ENCODE assay signal across 21 cellular contexts in genomic region chr9:8223861-8224260, GRCh38.
A peak's percentile ranks its signal among the peaks of the same experiment; 100 is the strongest.
DNase-seq lines count a peak whose midpoint lies in the region; ATAC-seq, FAIRE-seq and TF ChIP-seq lines count a peak whose summit lies in the region.
"Had no signal": no experiment of that assay in that cellular context is flagged by ENCODE, and none has a peak within 500 bp of the region (broad histone marks: within the 10 kb centered on the region; RNA-seq: fewer than 3 reads in every experiment).

No MANE protein-coding gene starts in this region.

- BruUV-seq in HepG2 (replicated peaks; lab: Mats Ljungman, UMichigan), result no TSS peak

- intact Hi-C loops in left colon (cut with DNase I, micrococcal nuclease), result no loop called here
- intact Hi-C loops in posterior vena cava (cut with DNase I), result no loop called here
- intact Hi-C loops in HepG2 (cut with micrococcal nuclease; ENCODE audit: unreplicated experiment), result no loop called here

- H3K79me2 ChIP-seq in SK-N-SH (ENCODE audit: insufficient read depth) (no peaks in the 10 kb centered on the region), neural progenitor cell (ENCODE audit: low read depth) (no peaks in the 10 kb centered on the region), HepG2 (ENCODE audit: insufficient read depth, low read length) (no peaks in the 10 kb centered on the region)

- POLR2A ChIA-PET in SK-N-SH (lab: Yijun Ruan, JAX), result no interaction called here
- POLR2A ChIA-PET in HepG2 (lab: Yijun Ruan, JAX), result no interaction called here

- peaks cover 2% of the 10 kb centered on the region for H3K27me3 Mint-ChIP-seq in neural progenitor cell (ENCODE audit: insufficient read depth, low read depth)
- H3K27me3 Mint-ChIP-seq: IgD-negative memory B cell had no signal

- no peaks in the 10 kb centered on the region for H3K4me1 ChIP-seq in SK-N-SH (ENCODE audit: control insufficient read depth in 1 of 2, insufficient read depth in 2 of 2, low read depth in 1 of 2, low read length in 1 of 2)
- H3K4me1 ChIP-seq in neural progenitor cell, result no peaks in the 10 kb centered on the region
- no peaks in the 10 kb centered on the region for H3K4me1 ChIP-seq in HepG2 (ENCODE audit: insufficient read depth, low read length)
- H3K4me1 ChIP-seq: BE2C had no signal

- no peak for TF ChIP-seq POLR2A in HepG2 (IDR thresholded peaks at IDR 0.05; ENCODE audit: insufficient read depth in 1 of 2, low read depth in 2 of 2, low read length in 2 of 2)

- no peaks in the 10 kb centered on the region for H3K36me3 Mint-ChIP-seq in neural progenitor cell
- H3K36me3 Mint-ChIP-seq: CD4-positive, CD25-positive, alpha-beta regulatory T cell; IgD-negative memory B cell had no signal

- H3K4me2 ChIP-seq in SK-N-SH (no peak overlapping the region), neural progenitor cell (no peak overlapping the region), HepG2 (ENCODE audit: low read depth, low read length) (no peak overlapping the region)
- H3K4me2 ChIP-seq: GM23338 had no signal

- no peaks in the 10 kb centered on the region for H3K36me3 ChIP-seq in SK-N-SH (replicated peaks in 1 of 2; ENCODE audit: control insufficient read depth in 1 of 2, insufficient read depth in 2 of 2, low read length in 1 of 2)
- no peaks in the 10 kb centered on the region for H3K36me3 ChIP-seq in neural progenitor cell
- no peaks in the 10 kb centered on the region for H3K36me3 ChIP-seq in HepG2 (replicated peaks in 1 of 2; ENCODE audit: control insufficient read depth in 1 of 2, insufficient read depth in 2 of 2, low read length in 2 of 2)
- H3K36me3 ChIP-seq: BE2C had no signal

- H4K20me1 ChIP-seq in SK-N-SH (ENCODE audit: insufficient read depth) (no peaks in the 10 kb centered on the region), neural progenitor cell (ENCODE audit: low read depth) (no peaks in the 10 kb centered on the region), HepG2 (ENCODE audit: insufficient read depth, low read length) (no peaks in the 10 kb centered on the region)

- peaks cover 2% of the 10 kb centered on the region for H3K4me1 Mint-ChIP-seq in neural progenitor cell
- H3K4me1 Mint-ChIP-seq: CD4-positive, CD25-positive, alpha-beta regulatory T cell; CD8-positive, alpha-beta memory T cell had no signal

- H3K9me3 ChIP-seq in SK-N-SH (no peaks in the 10 kb centered on the region), neural progenitor cell (ENCODE audit: low read depth) (no peaks in the 10 kb centered on the region), HepG2 (ENCODE audit: low read length) (peaks cover 90% of the 10 kb centered on the region)
- H3K9me3 ChIP-seq: BE2C had no signal

- CTCF ChIA-PET in SK-N-SH (lab: Yijun Ruan, JAX) (no interaction called here), HepG2 (lab: Yijun Ruan, JAX; ENCODE audit: low intra/inter-chr PET ratio, low total read pairs) (no interaction called here)

- H3K27ac ChIP-seq in SK-N-SH (ENCODE audit: low read depth in 2 of 2, low read length in 1 of 2), result no peak overlapping the region; a peak in 1 of 4 replicates
- H3K27ac ChIP-seq in neural progenitor cell, result no peak overlapping the region
- no peak overlapping the region for H3K27ac ChIP-seq in HepG2 (ENCODE audit: extremely low read length, insufficient read depth, low read length)
- H3K27ac ChIP-seq: HL-60 had no signal

- H3F3A ChIP-seq in SK-N-SH (replicated peaks; ENCODE audit: insufficient read depth), result no peaks in the 10 kb centered on the region
- H3F3A ChIP-seq in neural progenitor cell (ENCODE audit: low read depth), result no peaks in the 10 kb centered on the region

- H2AFZ ChIP-seq in SK-N-SH (ENCODE audit: low read depth) (no peak overlapping the region), neural progenitor cell (replicated peaks) (no peak overlapping the region), HepG2 (ENCODE audit: low read length) (no peak overlapping the region)
- H2AFZ ChIP-seq: GM23338 had no signal

- H3K27me3 ChIP-seq in SK-N-SH (ENCODE audit: insufficient read depth), result no peaks in the 10 kb centered on the region
- H3K27me3 ChIP-seq in neural progenitor cell, result no peaks in the 10 kb centered on the region
- H3K27me3 ChIP-seq in HepG2 (ENCODE audit: control insufficient read depth in 1 of 2, insufficient read depth in 2 of 2, low read length in 2 of 2), result no peaks in the 10 kb centered on the region
- H3K27me3 ChIP-seq: BE2C had no signal

- H3K9me2 ChIP-seq in SK-N-SH, result no peaks in the 10 kb centered on the region

- 50% methylated on average over 1 of the region's 1 CpG for WGBS in SK-N-SH (ENCODE audit: low lambda C conversion rate)
- WGBS in HepG2 (ENCODE audit: low lambda C conversion rate), result no CpG with 5 or more reads among the region's 1 CpG

- no peak for DNase-seq in SK-N-SH
- no peak for DNase-seq in left colon
- DNase-seq in neural progenitor cell (ENCODE audit: low spot score), result no peak
- no peak for DNase-seq in AML-193 (lab: John Stamatoyannopoulos, UW)
- no peak for DNase-seq in NCI-H2227 (lab: John Stamatoyannopoulos, UW; ENCODE audit: unreplicated experiment)
- no peak for DNase-seq in posterior vena cava (ENCODE audit: low spot score)
- DNase-seq in HepG2 (ENCODE audit: low spot score), result no peak
- DNase-seq: BE2C; CD4-positive, CD25-positive, alpha-beta regulatory T cell; CD8-positive, alpha-beta memory T cell; COR-L47; DMS 273 treated with DMSO at 0.1 percent for 48 hours; DMS53; DND-41; EL; HCEC 1CT had no signal

- no peak for TF ChIP-seq CTCF in SK-N-SH (IDR thresholded peaks at IDR 0.05)
- TF ChIP-seq CTCF in neural progenitor cell (IDR thresholded peaks at IDR 0.05), result no peak
- no peak for TF ChIP-seq CTCF in HepG2 (CRISPR knock-in tag; IDR thresholded peaks at IDR 0.05)

- TF ChIP-seq EP300 in SK-N-SH (IDR thresholded peaks at IDR 0.05; ENCODE audit: borderline replicate concordance in 1 of 2, low read depth in 1 of 2, low read length in 1 of 2) (no peak), HepG2 (IDR thresholded peaks at IDR 0.05; ENCODE audit: low read depth in 2 of 2, low read length in 2 of 2) (no peak), HepG2 (CRISPR knock-in tag; IDR thresholded peaks at IDR 0.05; ENCODE audit: borderline replicate concordance) (no peak)

- H3K4me3 ChIP-seq in SK-N-SH (ENCODE audit: low read depth in 2 of 2, low read length in 1 of 2) (no peak overlapping the region), neural progenitor cell (no peak overlapping the region), HepG2 (replicated peaks in 1 of 3; ENCODE audit: insufficient read depth in 1 of 3, low read depth in 2 of 3, low read length in 3 of 3) (no peak overlapping the region)
- H3K4me3 ChIP-seq: GM12878, GM23338 had no signal

- in situ Hi-C loops in HepG2 (cut with HindIII; ENCODE audit: extremely low pct_ligation_motif_present, low pct_unique_long_range_greater_than_20kb), result no loop called here

- no peak for FAIRE-seq in HepG2 (lab: Jason Lieb, UNC)
- FAIRE-seq: GM12878 had no signal

- H3K4me3 Mint-ChIP-seq in neural progenitor cell, result no peak overlapping the region
- H3K4me3 Mint-ChIP-seq: CD4-positive, CD25-positive, alpha-beta regulatory T cell; CD8-positive, alpha-beta memory T cell; GM23338; IgD-negative memory B cell had no signal

- no peaks in the 10 kb centered on the region for H3K9me3 Mint-ChIP-seq in neural progenitor cell
- H3K9me3 Mint-ChIP-seq: GM23338, IgD-negative memory B cell had no signal

- H3K27ac Mint-ChIP-seq in neural progenitor cell, result peak overlapping the region; percentile 15
- H3K27ac Mint-ChIP-seq: CD4-positive, CD25-positive, alpha-beta regulatory T cell; CD8-positive, alpha-beta memory T cell; GM23338; IgD-negative memory B cell had no signal

- ATAC-seq in SK-N-SH treated with all-trans-retinoic acid at 6 μM for 48 hours (peak; percentile 39), left colon (peak; percentile 32), HepG2 (no peak)
- ATAC-seq: GM12878, GM23338 had no signal

- TF ChIP-seq RAD21 in SK-N-SH (IDR thresholded peaks at IDR 0.05; ENCODE audit: low read length) (no peak), HepG2 (CRISPR knock-in tag; IDR thresholded peaks at IDR 0.05) (no peak)

- H3K9ac ChIP-seq in SK-N-SH (no peak overlapping the region), neural progenitor cell (no peak overlapping the region), HepG2 (ENCODE audit: insufficient read depth, low read depth, low read length) (no peak overlapping the region)

TF ChIP-seq in SK-N-SH, 30 proteins besides CTCF, POLR2A, EP300 and RAD21:
- no peak for TF ChIP-seq PBX3 (IDR thresholded peaks at IDR 0.05)
- no peak for TF ChIP-seq JUND (IDR thresholded peaks at IDR 0.05)
- TF ChIP-seq MXI1 (IDR thresholded peaks at IDR 0.05; ENCODE audit: low read depth, low read length), result no peak
- no peak for TF ChIP-seq CHD2 (IDR thresholded peaks at IDR 0.05; ENCODE audit: low read length, partially characterized antibody)
- no peak for TF ChIP-seq GATA2 (CRISPR knock-in tag; IDR thresholded peaks at IDR 0.05)
- TF ChIP-seq EZH2phosphoT487 (IDR thresholded peaks at IDR 0.05; ENCODE audit: borderline replicate concordance, low read depth), result no peak

TF ChIP-seq in HepG2, 621 proteins besides CTCF, POLR2A, EP300 and RAD21:
- TF ChIP-seq ZNF558 (CRISPR knock-in tag; IDR thresholded peaks at IDR 0.05; ENCODE audit: borderline replicate concordance), result no peak
TF ChIP-seq in HepG2: peak in this region for 0.
